ENCODE assay signal across 8 cellular contexts in genomic region chr1:1691443-1691842, GRCh38. TPM values are rescaled to one million over a fixed set of nuclear protein-coding genes. Genes with fewer than 3 reads are reported as not detected.
DNase-seq lines count a peak whose midpoint lies in the region; FAIRE-seq and TF ChIP-seq lines count a peak whose summit lies in the region.
"Not testable (repeated sequence)": the region's sequence is repeated elsewhere in the genome, so short reads cannot be mapped to it uniquely, and the experiment has no call there.

No MANE protein-coding gene starts in this region.

- not testable (repeated sequence) for H3K9me1 ChIP-seq in keratinocyte (ENCODE audit: control insufficient read depth, extremely low read depth, insufficient read depth, low read length)

- not testable (repeated sequence) for H3K23ac ChIP-seq in neuronal stem cell (ENCODE audit: low read depth, low read length, poor library complexity)

- TF ChIP-seq CTCF in AG04450 (IDR thresholded peaks at IDR 0.05; ENCODE audit: low read depth, low read length); GM12875 (IDR thresholded peaks at IDR 0.05; ENCODE audit: borderline replicate concordance, insufficient read depth, low read depth, low read length); OCI-LY3 (IDR thresholded peaks at IDR 0.05; ENCODE audit: low read depth, low read length); astrocyte of the cerebellum (IDR thresholded peaks at IDR 0.05; ENCODE audit: low read depth, low read length, missing control alignments); epithelial cell of proximal tubule (conservative IDR thresholded peaks at IDR 0.05; ENCODE audit: low read depth, low read length); keratinocyte (optimal IDR thresholded peaks at IDR 0.05 in 1 of 3, IDR thresholded peaks at IDR 0.05 in 1 of 3, conservative IDR thresholded peaks at IDR 0.05 in 1 of 3; ENCODE audit: extremely low read depth in 1 of 3, insufficient read depth in 2 of 3, low read length in 3 of 3): not testable (repeated sequence)

- not testable (repeated sequence) for H3K9ac ChIP-seq in OCI-LY3 (ENCODE audit: low read length); keratinocyte (ENCODE audit: control insufficient read depth, extremely low read depth, insufficient read depth, low read length); neuronal stem cell (ENCODE audit: low read depth, low read length, poor library complexity)

- not testable (repeated sequence) for H3K18ac ChIP-seq in neuronal stem cell (ENCODE audit: low read length)

- not testable (repeated sequence) for H3K27ac ChIP-seq in AG04450 (ENCODE audit: low read depth, low read length); OCI-LY3 (ENCODE audit: low read length); keratinocyte (ENCODE audit: control insufficient read depth, insufficient read depth, low read length); neuronal stem cell (replicated peaks; ENCODE audit: low read length)

- not testable (repeated sequence) for H3K9me3 ChIP-seq in AG04450 (ENCODE audit: control insufficient read depth, insufficient read depth, low read length); OCI-LY3 (ENCODE audit: insufficient read depth, low read length); keratinocyte (ENCODE audit: control insufficient read depth, low read depth, low read length); neuronal stem cell (replicated peaks in 1 of 2; ENCODE audit: control insufficient read depth in 2 of 2, insufficient read depth in 1 of 2, low read depth in 1 of 2, low read length in 2 of 2)

- in situ Hi-C loops in astrocyte of the cerebellum (cut with HindIII; ENCODE audit: low sequenced_read_pairs): not testable (repeated sequence)

- POLR2A ChIA-PET in AG04450 (lab: Yijun Ruan, JAX): not testable (repeated sequence)

- not testable (repeated sequence) for DNase-seq in AG04450 (ENCODE audit: low read depth, low spot score); astrocyte of the cerebellum (ENCODE audit: low read depth); epithelial cell of proximal tubule (ENCODE audit: low read depth); keratinocyte (ENCODE audit: low read depth, low spot score); neuronal stem cell (ENCODE audit: low spot score)
- DNase-seq in stimulated activated CD8-positive, alpha-beta memory T cell treated with anti-CD3 and anti-CD28 coated beads, Interleukin-4, amount 100 ng/mL, for 48 hours: peak; percentile 21

- not testable (repeated sequence) for H2AK5ac ChIP-seq in neuronal stem cell (ENCODE audit: low read depth, low read length)

- peak; percentile 26 for FAIRE-seq in keratinocyte (lab: Jason Lieb, UNC)

- H2BK12ac ChIP-seq in neuronal stem cell (ENCODE audit: low read length): not testable (repeated sequence)

- H3K4ac ChIP-seq in neuronal stem cell (ENCODE audit: low read length): not testable (repeated sequence)

- H2BK15ac ChIP-seq in neuronal stem cell (ENCODE audit: low read length): not testable (repeated sequence)

- dilution Hi-C loops in keratinocyte (cut with MboI; ENCODE audit: extremely low pct_ligation_motif_present, low sequenced_read_pairs): not testable (repeated sequence)

- not testable (repeated sequence) for H4K91ac ChIP-seq in neuronal stem cell (ENCODE audit: low read depth, low read length, poor library complexity)

- H3K4me3 ChIP-seq in AG04450 (ENCODE audit: low read depth, low read length) (peak overlapping the region; percentile 49), GM12875 (ENCODE audit: low read depth, low read length) (peak overlapping the region; percentile 36), OCI-LY3 (ENCODE audit: low read length) (peak overlapping the region; percentile 55; the same call in 1 of the 2 replicates), astrocyte of the cerebellum (ENCODE audit: low read depth, low read length) (peak overlapping the region; percentile 33), epithelial cell of proximal tubule (ENCODE audit: low read depth, low read length) (peak overlapping the region; percentile 44), keratinocyte (ENCODE audit: control insufficient read depth in 2 of 3, extremely low read depth in 1 of 3, insufficient read depth in 2 of 3, low read depth in 1 of 3, low read length in 3 of 3) (peak overlapping the region in 2 of 3 experiments; percentile 23 to 43), neuronal stem cell (ENCODE audit: low read length in 2 of 2) (peak overlapping the region; percentile 40 to 70)

- not testable (repeated sequence) for H3K4me1 ChIP-seq in OCI-LY3 (ENCODE audit: low read length); keratinocyte (ENCODE audit: control insufficient read depth, extremely low read depth, insufficient read depth, low read length); neuronal stem cell (ENCODE audit: control insufficient read depth in 2 of 2, insufficient read depth in 1 of 2, low read depth in 1 of 2, low read length in 2 of 2)

- H3K4me2 ChIP-seq in OCI-LY3 (ENCODE audit: low read length): peak overlapping the region; percentile 39; the same call in 1 of the 2 replicates
- peak overlapping the region; percentile 32 for H3K4me2 ChIP-seq in keratinocyte (ENCODE audit: control insufficient read depth, extremely low read depth, insufficient read depth, low read depth, low read length)
- not testable (repeated sequence) for H3K4me2 ChIP-seq in neuronal stem cell (ENCODE audit: insufficient read depth, low read length, poor library complexity, severe bottlenecking)

- peaks cover 19% of the 10 kb centered on the region for H3K79me2 ChIP-seq in OCI-LY3 (ENCODE audit: low read length)
- H3K79me2 ChIP-seq in keratinocyte (ENCODE audit: control insufficient read depth, insufficient read depth, low read length): peaks cover 12% of the 10 kb centered on the region

- H2BK5ac ChIP-seq in neuronal stem cell (ENCODE audit: low read length): not testable (repeated sequence)

- not testable (repeated sequence) for H4K8ac ChIP-seq in neuronal stem cell (ENCODE audit: low read depth, low read length)

- not testable (repeated sequence) for H2BK120ac ChIP-seq in neuronal stem cell (ENCODE audit: low read depth, low read length)

- not testable (repeated sequence) for H3K27me3 ChIP-seq in AG04450 (ENCODE audit: control insufficient read depth, insufficient read depth, low read length); OCI-LY3 (ENCODE audit: low read depth, low read length); keratinocyte (ENCODE audit: control insufficient read depth, extremely low read depth, insufficient read depth, low read length); neuronal stem cell (ENCODE audit: control insufficient read depth in 3 of 3, insufficient read depth in 3 of 3, low read depth in 1 of 3, low read length in 3 of 3)

- not testable (repeated sequence) for H4K20me1 ChIP-seq in OCI-LY3 (ENCODE audit: insufficient read depth, low read length); keratinocyte (ENCODE audit: control insufficient read depth, extremely low read depth, insufficient read depth, low read length)

- H3K14ac ChIP-seq in neuronal stem cell (ENCODE audit: low read length): not testable (repeated sequence)

- CTCF ChIA-PET in AG04450 (lab: Charles Lee): not testable (repeated sequence)

- WGBS in neuronal stem cell (ENCODE audit: extremely low coverage in 2 of 2, insufficient read length in 2 of 2, insufficient replicate concordance in 1 of 2), 2 donors: no CpG with 5 or more reads among the region's 16 CpGs

- not testable (repeated sequence) for H3K36me3 ChIP-seq in OCI-LY3 (replicated peaks; ENCODE audit: low read depth, low read length); keratinocyte (ENCODE audit: control insufficient read depth in 2 of 2, extremely low read depth in 1 of 2, insufficient read depth in 2 of 2, low read length in 2 of 2); neuronal stem cell (replicated peaks in 1 of 2; ENCODE audit: control insufficient read depth in 2 of 2, insufficient read depth in 2 of 2, low read length in 2 of 2)

- not testable (repeated sequence) for H2AFZ ChIP-seq in OCI-LY3 (ENCODE audit: low read depth, low read length); keratinocyte (ENCODE audit: control insufficient read depth, low read length); neuronal stem cell (ENCODE audit: low read length)

- not testable (repeated sequence) for H3K79me1 ChIP-seq in neuronal stem cell (ENCODE audit: low read depth, low read length)

RNA-seq across cellular contexts. Expression of gene SLC35E2B, which starts 1.2 kb away (rescaled TPM):
- polyA plus RNA-seq in AG04450 (2011; rRNA removed) (30.5 and 36.4 TPM in 2 replicates), keratinocyte (10.3 to 11.5 TPM (median 10.7 TPM) in 3 replicates)
- polyA minus RNA-seq in AG04450 (2011; rRNA and poly(A)+ RNA removed): 36.4 and 42.3 TPM in 2 replicates
- total RNA-seq in epithelial cell of proximal tubule: 22.4 and 22.8 TPM in 2 replicates
- 4.5 TPM for polyA plus RNA-seq in keratinocyte (2011; ENCODE audit: low read depth)
- 8.1 and 9.0 TPM in 2 replicates for polyA plus RNA-seq in keratinocyte (2011; cell fraction: cytosol; rRNA removed)
- 32.7 and 34.3 TPM in 2 replicates for polyA plus RNA-seq in keratinocyte (2011; cell fraction: nucleus; rRNA removed)
- 14.2 and 15.0 TPM in 2 replicates for polyA plus RNA-seq in keratinocyte (2012; ENCODE audit: low replicate concordance)
- polyA minus RNA-seq in keratinocyte: 14.0 to 24.8 TPM (median 17.5 TPM) in 3 replicates
- 15.2 TPM for polyA minus RNA-seq in keratinocyte (2011; cell fraction: cytosol; rRNA and poly(A)+ RNA removed)
- 18.4 and 20.4 TPM in 2 replicates for polyA minus RNA-seq in keratinocyte (2011; cell fraction: nucleus; rRNA and poly(A)+ RNA removed)
- polyA plus RNA-seq in neuronal stem cell (2013, experiment 1 of 2): 35.7 TPM
- 36.2 TPM for polyA plus RNA-seq in neuronal stem cell (2013, experiment 2 of 2)

RNA-seq across cellular contexts. Expression of gene CDK11B, which starts 32.6 kb away (rescaled TPM):
- polyA plus RNA-seq in AG04450 (2011; rRNA removed): 6.7 and 13.3 TPM in 2 replicates
- polyA minus RNA-seq in AG04450 (2011; rRNA and poly(A)+ RNA removed): 4.1 and 5.6 TPM in 2 replicates
- total RNA-seq in epithelial cell of proximal tubule: 16.3 and 22.9 TPM in 2 replicates
- polyA plus RNA-seq in keratinocyte: 4.3 to 5.9 TPM (median 4.6 TPM) in 3 replicates
- polyA plus RNA-seq in keratinocyte (2011; ENCODE audit: low read depth): 45.9 TPM
- 6.7 and 11.6 TPM in 2 replicates for polyA plus RNA-seq in keratinocyte (2011; cell fraction: cytosol; rRNA removed)
- 22.5 and 28.5 TPM in 2 replicates for polyA plus RNA-seq in keratinocyte (2011; cell fraction: nucleus; rRNA removed)
- polyA plus RNA-seq in keratinocyte (2012; ENCODE audit: low replicate concordance): 23.1 and 28.2 TPM in 2 replicates
- 1.6 to 9.7 TPM (median 2.7 TPM) in 3 replicates for polyA minus RNA-seq in keratinocyte
- polyA minus RNA-seq in keratinocyte (2011; cell fraction: cytosol; rRNA and poly(A)+ RNA removed): 4.0 TPM
- 5.4 and 7.3 TPM in 2 replicates for polyA minus RNA-seq in keratinocyte (2011; cell fraction: nucleus; rRNA and poly(A)+ RNA removed)
- polyA plus RNA-seq in neuronal stem cell (2013, experiment 1 of 2): 40.1 TPM
- polyA plus RNA-seq in neuronal stem cell (2013, experiment 2 of 2): 41.3 TPM

RNA-seq across cellular contexts. Expression of gene CDK11A, which starts 32.7 kb away (rescaled TPM):
- 6.0 and 10.6 TPM in 2 replicates for polyA plus RNA-seq in AG04450 (2011; rRNA removed)
- 8.3 and 13.4 TPM in 2 replicates for polyA minus RNA-seq in AG04450 (2011; rRNA and poly(A)+ RNA removed)
- 10.3 and 11.6 TPM in 2 replicates for total RNA-seq in epithelial cell of proximal tubule
- 3.5 to 5.3 TPM (median 3.9 TPM) in 3 replicates for polyA plus RNA-seq in keratinocyte
- 56.8 TPM for polyA plus RNA-seq in keratinocyte (2011; ENCODE audit: low read depth)
- 2.1 and 5.2 TPM in 2 replicates for polyA plus RNA-seq in keratinocyte (2011; cell fraction: cytosol; rRNA removed)
- 36.3 and 50.5 TPM in 2 replicates for polyA plus RNA-seq in keratinocyte (2011; cell fraction: nucleus; rRNA removed)
- polyA plus RNA-seq in keratinocyte (2012; ENCODE audit: low replicate concordance): 13.0 and 29.7 TPM in 2 replicates
- 4.1 to 12.6 TPM (median 4.7 TPM) in 3 replicates for polyA minus RNA-seq in keratinocyte
- 229 TPM for polyA minus RNA-seq in keratinocyte (2011; cell fraction: cytosol; rRNA and poly(A)+ RNA removed)
- 11.9 and 14.7 TPM in 2 replicates for polyA minus RNA-seq in keratinocyte (2011; cell fraction: nucleus; rRNA and poly(A)+ RNA removed)
- polyA plus RNA-seq in neuronal stem cell (2013, experiment 1 of 2): 23.9 TPM
- 23.6 TPM for polyA plus RNA-seq in neuronal stem cell (2013, experiment 2 of 2)

RNA-seq across cellular contexts. Expression of gene MMP23B, which starts 59.5 kb away (rescaled TPM):
- polyA plus RNA-seq in AG04450 (2011; rRNA removed) (4.9 and 7.1 TPM in 2 replicates), keratinocyte (0.07 to 0.17 TPM in 2 of 3 replicates, not detected in the other)
- polyA minus RNA-seq in AG04450 (2011; rRNA and poly(A)+ RNA removed): 0.97 TPM in 1 of 2 replicates, not detected in the other
- 3.5 and 15.0 TPM in 2 replicates for total RNA-seq in epithelial cell of proximal tubule
- not detected for polyA plus RNA-seq in keratinocyte (2011; ENCODE audit: low read depth)
- 0.09 TPM in 1 of 2 replicates, not detected in the other for polyA plus RNA-seq in keratinocyte (2011; cell fraction: cytosol; rRNA removed)
- 0.51 and 0.69 TPM in 2 replicates for polyA plus RNA-seq in keratinocyte (2011; cell fraction: nucleus; rRNA removed)
- polyA plus RNA-seq in keratinocyte (2012; ENCODE audit: low replicate concordance): 0.22 TPM in 1 of 2 replicates, not detected in the other
- not detected in 3 replicates for polyA minus RNA-seq in keratinocyte
- polyA minus RNA-seq in keratinocyte (2011; cell fraction: cytosol; rRNA and poly(A)+ RNA removed): not detected
- polyA minus RNA-seq in keratinocyte (2011; cell fraction: nucleus; rRNA and poly(A)+ RNA removed): not detected in 2 replicates
- 11.0 TPM for polyA plus RNA-seq in neuronal stem cell (2013, experiment 1 of 2)
- polyA plus RNA-seq in neuronal stem cell (2013, experiment 2 of 2): 10.6 TPM
